Comparison of ENCODE assay signal across 1 cellular context in the genomic region with DNA sequence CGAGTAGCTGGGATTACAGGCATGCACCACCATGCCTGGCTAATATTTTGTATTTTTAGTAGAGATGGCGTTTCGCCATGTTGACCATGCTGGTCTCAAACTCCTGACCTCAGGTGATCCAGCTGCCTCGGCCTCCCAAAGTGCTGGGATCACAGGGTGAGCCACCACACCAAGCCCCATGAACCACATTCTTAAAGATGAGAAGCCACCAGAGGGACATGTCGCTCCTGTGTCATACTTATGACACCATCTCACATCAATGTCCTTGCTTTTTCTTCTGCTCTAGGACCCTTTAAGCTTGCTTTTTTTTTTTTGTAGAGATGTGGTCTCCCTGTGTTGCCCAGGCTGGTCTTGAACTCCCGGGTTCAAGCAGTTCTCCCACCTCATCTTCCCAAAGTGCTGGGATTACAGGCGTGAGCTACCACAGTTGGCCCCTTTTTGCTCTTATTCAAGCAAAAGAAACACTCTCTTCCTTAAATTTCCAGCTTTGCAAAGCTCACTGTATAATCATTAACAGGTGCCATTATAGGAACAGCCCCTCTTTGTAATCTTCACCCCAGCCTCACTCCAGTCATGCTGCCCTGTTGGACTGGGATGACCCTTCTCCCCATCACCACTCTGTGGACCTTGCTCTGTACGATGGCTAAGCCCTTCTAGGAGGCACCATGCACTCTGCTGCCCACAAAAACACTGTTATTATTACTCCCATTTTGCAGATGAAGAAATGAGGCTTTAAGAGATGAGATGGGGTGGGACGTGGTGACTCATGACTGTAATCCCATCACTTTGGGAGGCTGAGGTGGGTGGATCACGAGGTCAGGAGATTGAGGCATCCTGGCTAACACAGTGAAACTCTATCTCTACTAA.
TF ChIP-seq lines count a peak whose summit lies in the region.

No MANE protein-coding gene starts in this region.

TF ChIP-seq in HepG2, 621 proteins besides CTCF, POLR2A, EP300 and RAD21 (continued from another document and continues in another):
- TF ChIP-seq, protein P1, sequence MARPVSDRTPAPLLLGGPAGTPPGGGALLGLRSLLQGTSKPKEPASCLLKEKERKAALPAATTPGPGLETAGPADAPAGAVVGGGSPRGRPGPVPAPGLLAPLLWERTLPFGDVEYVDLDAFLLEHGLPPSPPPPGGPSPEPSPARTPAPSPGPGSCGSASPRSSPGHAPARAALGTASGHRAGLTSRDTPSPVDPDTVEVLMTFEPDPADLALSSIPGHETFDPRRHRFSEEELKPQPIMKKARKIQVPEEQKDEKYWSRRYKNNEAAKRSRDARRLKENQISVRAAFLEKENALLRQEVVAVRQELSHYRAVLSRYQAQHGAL (CRISPR knock-in tag; IDR thresholded peaks at IDR 0.05; ENCODE audit: not compliant biosample characterization): no peak
- TF ChIP-seq, protein P2, sequence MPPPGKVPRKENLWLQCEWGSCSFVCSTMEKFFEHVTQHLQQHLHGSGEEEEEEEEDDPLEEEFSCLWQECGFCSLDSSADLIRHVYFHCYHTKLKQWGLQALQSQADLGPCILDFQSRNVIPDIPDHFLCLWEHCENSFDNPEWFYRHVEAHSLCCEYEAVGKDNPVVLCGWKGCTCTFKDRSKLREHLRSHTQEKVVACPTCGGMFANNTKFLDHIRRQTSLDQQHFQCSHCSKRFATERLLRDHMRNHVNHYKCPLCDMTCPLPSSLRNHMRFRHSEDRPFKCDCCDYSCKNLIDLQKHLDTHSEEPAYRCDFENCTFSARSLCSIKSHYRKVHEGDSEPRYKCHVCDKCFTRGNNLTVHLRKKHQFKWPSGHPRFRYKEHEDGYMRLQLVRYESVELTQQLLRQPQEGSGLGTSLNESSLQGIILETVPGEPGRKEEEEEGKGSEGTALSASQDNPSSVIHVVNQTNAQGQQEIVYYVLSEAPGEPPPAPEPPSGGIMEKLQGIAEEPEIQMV (CRISPR knock-in tag; IDR thresholded peaks at IDR 0.05; ENCODE audit: low read depth): no peak; the same call in 1 of the 2 replicates
- TF ChIP-seq ZNF616 (CRISPR knock-in tag; IDR thresholded peaks at IDR 0.05; ENCODE audit: low read depth): no peak
- TF ChIP-seq NFYC (CRISPR knock-in tag; IDR thresholded peaks at IDR 0.05): no peak; the same call in 1 of the 2 replicates
- TF ChIP-seq, protein P3, sequence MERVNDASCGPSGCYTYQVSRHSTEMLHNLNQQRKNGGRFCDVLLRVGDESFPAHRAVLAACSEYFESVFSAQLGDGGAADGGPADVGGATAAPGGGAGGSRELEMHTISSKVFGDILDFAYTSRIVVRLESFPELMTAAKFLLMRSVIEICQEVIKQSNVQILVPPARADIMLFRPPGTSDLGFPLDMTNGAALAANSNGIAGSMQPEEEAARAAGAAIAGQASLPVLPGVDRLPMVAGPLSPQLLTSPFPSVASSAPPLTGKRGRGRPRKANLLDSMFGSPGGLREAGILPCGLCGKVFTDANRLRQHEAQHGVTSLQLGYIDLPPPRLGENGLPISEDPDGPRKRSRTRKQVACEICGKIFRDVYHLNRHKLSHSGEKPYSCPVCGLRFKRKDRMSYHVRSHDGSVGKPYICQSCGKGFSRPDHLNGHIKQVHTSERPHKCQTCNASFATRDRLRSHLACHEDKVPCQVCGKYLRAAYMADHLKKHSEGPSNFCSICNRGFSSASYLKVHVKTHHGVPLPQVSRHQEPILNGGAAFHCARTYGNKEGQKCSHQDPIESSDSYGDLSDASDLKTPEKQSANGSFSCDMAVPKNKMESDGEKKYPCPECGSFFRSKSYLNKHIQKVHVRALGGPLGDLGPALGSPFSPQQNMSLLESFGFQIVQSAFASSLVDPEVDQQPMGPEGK (CRISPR knock-in tag; IDR thresholded peaks at IDR 0.05): peak; percentile 78; the same call in 1 of the 2 replicates
- TF ChIP-seq, protein P4, sequence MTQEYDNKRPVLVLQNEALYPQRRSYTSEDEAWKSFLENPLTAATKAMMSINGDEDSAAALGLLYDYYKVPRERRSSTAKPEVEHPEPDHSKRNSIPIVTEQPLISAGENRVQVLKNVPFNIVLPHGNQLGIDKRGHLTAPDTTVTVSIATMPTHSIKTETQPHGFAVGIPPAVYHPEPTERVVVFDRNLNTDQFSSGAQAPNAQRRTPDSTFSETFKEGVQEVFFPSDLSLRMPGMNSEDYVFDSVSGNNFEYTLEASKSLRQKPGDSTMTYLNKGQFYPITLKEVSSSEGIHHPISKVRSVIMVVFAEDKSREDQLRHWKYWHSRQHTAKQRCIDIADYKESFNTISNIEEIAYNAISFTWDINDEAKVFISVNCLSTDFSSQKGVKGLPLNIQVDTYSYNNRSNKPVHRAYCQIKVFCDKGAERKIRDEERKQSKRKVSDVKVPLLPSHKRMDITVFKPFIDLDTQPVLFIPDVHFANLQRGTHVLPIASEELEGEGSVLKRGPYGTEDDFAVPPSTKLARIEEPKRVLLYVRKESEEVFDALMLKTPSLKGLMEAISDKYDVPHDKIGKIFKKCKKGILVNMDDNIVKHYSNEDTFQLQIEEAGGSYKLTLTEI (CRISPR knock-in tag; conservative IDR thresholded peaks at IDR 0.05): no peak
- TF ChIP-seq, protein P5, sequence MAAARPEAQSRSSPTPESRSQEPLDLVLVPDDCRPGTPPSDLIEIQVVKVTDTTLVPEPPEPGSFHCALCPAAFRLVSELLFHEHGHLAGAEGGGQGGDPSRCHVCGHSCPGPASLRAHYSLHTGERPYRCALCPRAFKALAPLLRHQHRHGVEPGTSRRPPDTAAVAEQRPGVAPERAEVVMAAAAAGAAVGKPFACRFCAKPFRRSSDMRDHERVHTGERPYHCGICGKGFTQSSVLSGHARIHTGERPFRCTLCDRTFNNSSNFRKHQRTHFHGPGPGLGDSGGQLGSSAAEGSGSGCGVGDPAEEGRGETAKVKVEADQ (CRISPR knock-in tag; IDR thresholded peaks at IDR 0.05; ENCODE audit: borderline replicate concordance): no peak
- TF ChIP-seq KLF12 (CRISPR knock-in tag; IDR thresholded peaks at IDR 0.05; ENCODE audit: borderline replicate concordance): no peak
- TF ChIP-seq ZNF562 (CRISPR knock-in tag; IDR thresholded peaks at IDR 0.05; ENCODE audit: borderline replicate concordance): no peak
- TF ChIP-seq SKI (IDR thresholded peaks at IDR 0.05; ENCODE audit: partially characterized antibody): peak; percentile 35
- TF ChIP-seq TARDBP (CRISPR knock-in tag; IDR thresholded peaks at IDR 0.05): peak; percentile 90
- TF ChIP-seq ZNF33A (CRISPR knock-in tag; IDR thresholded peaks at IDR 0.05; ENCODE audit: borderline replicate concordance): no peak
- TF ChIP-seq ZNF501 (CRISPR knock-in tag; IDR thresholded peaks at IDR 0.05): no peak; the same call in 1 of the 2 replicates
- peak; percentile 90 for TF ChIP-seq ESRRA (CRISPR knock-in tag; IDR thresholded peaks at IDR 0.05; ENCODE audit: low read depth)
- TF ChIP-seq JUN (CRISPR knock-in tag; IDR thresholded peaks at IDR 0.05): peak; percentile 57; the same call in 1 of the 2 replicates
- TF ChIP-seq, protein P6, sequence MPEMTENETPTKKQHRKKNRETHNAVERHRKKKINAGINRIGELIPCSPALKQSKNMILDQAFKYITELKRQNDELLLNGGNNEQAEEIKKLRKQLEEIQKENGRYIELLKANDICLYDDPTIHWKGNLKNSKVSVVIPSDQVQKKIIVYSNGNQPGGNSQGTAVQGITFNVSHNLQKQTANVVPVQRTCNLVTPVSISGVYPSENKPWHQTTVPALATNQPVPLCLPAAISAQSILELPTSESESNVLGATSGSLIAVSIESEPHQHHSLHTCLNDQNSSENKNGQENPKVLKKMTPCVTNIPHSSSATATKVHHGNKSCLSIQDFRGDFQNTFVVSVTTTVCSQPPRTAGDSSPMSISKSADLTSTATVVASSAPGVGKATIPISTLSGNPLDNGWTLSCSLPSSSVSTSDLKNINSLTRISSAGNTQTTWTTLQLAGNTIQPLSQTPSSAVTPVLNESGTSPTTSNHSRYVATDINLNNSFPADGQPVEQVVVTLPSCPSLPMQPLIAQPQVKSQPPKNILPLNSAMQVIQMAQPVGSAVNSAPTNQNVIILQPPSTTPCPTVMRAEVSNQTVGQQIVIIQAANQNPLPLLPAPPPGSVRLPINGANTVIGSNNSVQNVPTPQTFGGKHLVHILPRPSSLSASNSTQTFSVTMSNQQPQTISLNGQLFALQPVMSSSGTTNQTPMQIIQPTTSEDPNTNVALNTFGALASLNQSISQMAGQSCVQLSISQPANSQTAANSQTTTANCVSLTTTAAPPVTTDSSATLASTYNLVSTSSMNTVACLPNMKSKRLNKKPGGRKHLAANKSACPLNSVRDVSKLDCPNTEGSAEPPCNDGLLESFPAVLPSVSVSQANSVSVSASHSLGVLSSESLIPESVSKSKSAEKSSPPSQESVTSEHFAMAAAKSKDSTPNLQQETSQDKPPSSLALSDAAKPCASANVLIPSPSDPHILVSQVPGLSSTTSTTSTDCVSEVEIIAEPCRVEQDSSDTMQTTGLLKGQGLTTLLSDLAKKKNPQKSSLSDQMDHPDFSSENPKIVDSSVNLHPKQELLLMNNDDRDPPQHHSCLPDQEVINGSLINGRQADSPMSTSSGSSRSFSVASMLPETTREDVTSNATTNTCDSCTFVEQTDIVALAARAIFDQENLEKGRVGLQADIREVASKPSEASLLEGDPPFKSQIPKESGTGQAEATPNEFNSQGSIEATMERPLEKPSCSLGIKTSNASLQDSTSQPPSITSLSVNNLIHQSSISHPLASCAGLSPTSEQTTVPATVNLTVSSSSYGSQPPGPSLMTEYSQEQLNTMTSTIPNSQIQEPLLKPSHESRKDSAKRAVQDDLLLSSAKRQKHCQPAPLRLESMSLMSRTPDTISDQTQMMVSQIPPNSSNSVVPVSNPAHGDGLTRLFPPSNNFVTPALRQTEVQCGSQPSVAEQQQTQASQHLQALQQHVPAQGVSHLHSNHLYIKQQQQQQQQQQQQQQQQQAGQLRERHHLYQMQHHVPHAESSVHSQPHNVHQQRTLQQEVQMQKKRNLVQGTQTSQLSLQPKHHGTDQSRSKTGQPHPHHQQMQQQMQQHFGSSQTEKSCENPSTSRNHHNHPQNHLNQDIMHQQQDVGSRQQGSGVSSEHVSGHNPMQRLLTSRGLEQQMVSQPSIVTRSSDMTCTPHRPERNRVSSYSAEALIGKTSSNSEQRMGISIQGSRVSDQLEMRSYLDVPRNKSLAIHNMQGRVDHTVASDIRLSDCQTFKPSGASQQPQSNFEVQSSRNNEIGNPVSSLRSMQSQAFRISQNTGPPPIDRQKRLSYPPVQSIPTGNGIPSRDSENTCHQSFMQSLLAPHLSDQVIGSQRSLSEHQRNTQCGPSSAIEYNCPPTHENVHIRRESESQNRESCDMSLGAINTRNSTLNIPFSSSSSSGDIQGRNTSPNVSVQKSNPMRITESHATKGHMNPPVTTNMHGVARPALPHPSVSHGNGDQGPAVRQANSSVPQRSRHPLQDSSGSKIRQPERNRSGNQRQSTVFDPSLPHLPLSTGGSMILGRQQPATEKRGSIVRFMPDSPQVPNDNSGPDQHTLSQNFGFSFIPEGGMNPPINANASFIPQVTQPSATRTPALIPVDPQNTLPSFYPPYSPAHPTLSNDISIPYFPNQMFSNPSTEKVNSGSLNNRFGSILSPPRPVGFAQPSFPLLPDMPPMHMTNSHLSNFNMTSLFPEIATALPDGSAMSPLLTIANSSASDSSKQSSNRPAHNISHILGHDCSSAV (CRISPR knock-in tag; IDR thresholded peaks at IDR 0.05; ENCODE audit: borderline replicate concordance): no peak
- TF ChIP-seq, protein P7, sequence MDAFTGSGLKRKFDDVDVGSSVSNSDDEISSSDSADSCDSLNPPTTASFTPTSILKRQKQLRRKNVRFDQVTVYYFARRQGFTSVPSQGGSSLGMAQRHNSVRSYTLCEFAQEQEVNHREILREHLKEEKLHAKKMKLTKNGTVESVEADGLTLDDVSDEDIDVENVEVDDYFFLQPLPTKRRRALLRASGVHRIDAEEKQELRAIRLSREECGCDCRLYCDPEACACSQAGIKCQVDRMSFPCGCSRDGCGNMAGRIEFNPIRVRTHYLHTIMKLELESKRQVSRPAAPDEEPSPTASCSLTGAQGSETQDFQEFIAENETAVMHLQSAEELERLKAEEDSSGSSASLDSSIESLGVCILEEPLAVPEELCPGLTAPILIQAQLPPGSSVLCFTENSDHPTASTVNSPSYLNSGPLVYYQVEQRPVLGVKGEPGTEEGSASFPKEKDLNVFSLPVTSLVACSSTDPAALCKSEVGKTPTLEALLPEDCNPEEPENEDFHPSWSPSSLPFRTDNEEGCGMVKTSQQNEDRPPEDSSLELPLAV (CRISPR knock-in tag; conservative IDR thresholded peaks at IDR 0.05; ENCODE audit: low read depth): no peak
- TF ChIP-seq ZNF558 (CRISPR knock-in tag; IDR thresholded peaks at IDR 0.05; ENCODE audit: borderline replicate concordance): no peak
- TF ChIP-seq, protein P8, sequence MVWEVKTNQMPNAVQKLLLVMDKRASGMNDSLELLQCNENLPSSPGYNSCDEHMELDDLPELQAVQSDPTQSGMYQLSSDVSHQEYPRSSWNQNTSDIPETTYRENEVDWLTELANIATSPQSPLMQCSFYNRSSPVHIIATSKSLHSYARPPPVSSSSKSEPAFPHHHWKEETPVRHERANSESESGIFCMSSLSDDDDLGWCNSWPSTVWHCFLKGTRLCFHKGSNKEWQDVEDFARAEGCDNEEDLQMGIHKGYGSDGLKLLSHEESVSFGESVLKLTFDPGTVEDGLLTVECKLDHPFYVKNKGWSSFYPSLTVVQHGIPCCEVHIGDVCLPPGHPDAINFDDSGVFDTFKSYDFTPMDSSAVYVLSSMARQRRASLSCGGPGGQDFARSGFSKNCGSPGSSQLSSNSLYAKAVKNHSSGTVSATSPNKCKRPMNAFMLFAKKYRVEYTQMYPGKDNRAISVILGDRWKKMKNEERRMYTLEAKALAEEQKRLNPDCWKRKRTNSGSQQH (CRISPR knock-in tag; IDR thresholded peaks at IDR 0.05; ENCODE audit: low read depth): no peak
- TF ChIP-seq, protein P9, sequence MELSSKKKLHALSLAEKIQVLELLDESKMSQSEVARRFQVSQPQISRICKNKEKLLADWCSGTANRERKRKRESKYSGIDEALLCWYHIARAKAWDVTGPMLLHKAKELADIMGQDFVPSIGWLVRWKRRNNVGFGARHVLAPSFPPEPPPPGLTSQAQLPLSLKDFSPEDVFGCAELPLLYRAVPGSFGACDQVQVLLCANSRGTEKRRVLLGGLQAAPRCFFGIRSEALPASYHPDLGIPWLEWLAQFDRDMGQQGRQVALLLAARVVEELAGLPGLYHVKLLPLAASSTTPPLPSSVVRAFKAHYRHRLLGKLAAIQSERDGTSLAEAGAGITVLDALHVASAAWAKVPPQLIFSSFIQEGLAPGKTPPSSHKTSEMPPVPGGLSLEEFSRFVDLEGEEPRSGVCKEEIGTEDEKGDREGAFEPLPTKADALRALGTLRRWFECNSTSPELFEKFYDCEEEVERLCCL (CRISPR knock-in tag; IDR thresholded peaks at IDR 0.05; ENCODE audit: borderline replicate concordance): no peak
- 0 out of 2 replicates have a peak, but pooled peaks have one; percentile 43 for TF ChIP-seq ZNF891 (CRISPR knock-in tag; IDR thresholded peaks at IDR 0.05)
- peak; percentile 87 for TF ChIP-seq HDAC2 (CRISPR knock-in tag; IDR thresholded peaks at IDR 0.05)
- no peak for TF ChIP-seq NFKB2 (CRISPR knock-in tag; IDR thresholded peaks at IDR 0.05; ENCODE audit: borderline replicate concordance)
- TF ChIP-seq SP140L (CRISPR knock-in tag; IDR thresholded peaks at IDR 0.05; ENCODE audit: borderline replicate concordance): no peak
- TF ChIP-seq SIX1 (CRISPR knock-in tag; IDR thresholded peaks at IDR 0.05; ENCODE audit: borderline replicate concordance): peak; percentile 63; the same call in 1 of the 2 replicates
- no peak for TF ChIP-seq IRX3 (CRISPR knock-in tag; IDR thresholded peaks at IDR 0.05; ENCODE audit: borderline replicate concordance, low read depth)
